23 cellular contexts compared by ENCODE assay signal in genomic region chr11:11839718-11840117, GRCh38. TPM values are rescaled to one million over a fixed set of nuclear protein-coding genes. Genes with fewer than 3 reads are reported as not detected.
A peak's percentile ranks its signal among the peaks of the same experiment; 100 is the strongest.
DNase-seq lines count a peak whose midpoint lies in the region; ATAC-seq and TF ChIP-seq lines count a peak whose summit lies in the region.
"Had no signal": no experiment of that assay in that cellular context is flagged by ENCODE, and none has a peak within 500 bp of the region (broad histone marks: within the 10 kb centered on the region; RNA-seq: fewer than 3 reads in every experiment).

No MANE protein-coding gene starts in this region.

- peaks cover 6% of the 10 kb centered on the region for H3K4me1 Mint-ChIP-seq in activated naive CD8-positive, alpha-beta T cell treated with anti-CD3 and anti-CD28 coated beads, Interleukin-2, amount 50 U/mL, for 24 hours
- peaks cover 5% of the 10 kb centered on the region for H3K4me1 Mint-ChIP-seq in activated naive CD8-positive, alpha-beta T cell treated with anti-CD3 and anti-CD28 coated beads for 36 hours
- H3K4me1 Mint-ChIP-seq in nephron (no peaks in the 10 kb centered on the region), type B pancreatic cell (ENCODE audit: unreplicated experiment) (peaks cover 3% of the 10 kb centered on the region)

- no peaks in the 10 kb centered on the region for H3K36me3 ChIP-seq in HCT116 (ENCODE audit: control insufficient read depth in 1 of 2, insufficient read depth in 2 of 2, low read length in 2 of 2)
- H3K36me3 ChIP-seq: BE2C; BLaER1 treated with 17β-estradiol and CSF1 and Interleukin-3, amounts not matched to agents 10 nM and 100 nM had no signal

- intact Hi-C loops in HCT116 (cut with micrococcal nuclease) = loop anchor here (2.0 kb wide), 1 partner anchor 29 kb away; no protein-coding TSS in a partner anchor

- no peak overlapping the region for H3K4me3 Mint-ChIP-seq in activated naive CD8-positive, alpha-beta T cell treated with anti-CD3 and anti-CD28 coated beads, Interleukin-2, amount 50 U/mL, for 24 hours
- no peak overlapping the region for H3K4me3 Mint-ChIP-seq in activated naive CD8-positive, alpha-beta T cell treated with anti-CD3 and anti-CD28 coated beads for 36 hours
- H3K4me3 Mint-ChIP-seq in nephron = peak overlapping the region in 2 of 3 experiments; percentile 40 to 63
- peak overlapping the region; percentile 10 for H3K4me3 Mint-ChIP-seq in type B pancreatic cell
- H3K4me3 Mint-ChIP-seq: CD14-positive monocyte, GM23338, H9, HFFc6 had no signal

- H2AFZ ChIP-seq in HCT116 (ENCODE audit: low read depth, low read length, poor library complexity, severe bottlenecking) = peak overlapping the region; percentile 69
- H2AFZ ChIP-seq: GM23338 had no signal

- H3K4me2 ChIP-seq in HCT116 (ENCODE audit: low read length) = no peak overlapping the region
- H3K4me2 ChIP-seq: BLaER1 treated with 17β-estradiol and CSF1 and Interleukin-3, amounts not matched to agents 10 nM and 100 nM had no signal

- H3K9me3 ChIP-seq in HCT116 (ENCODE audit: control insufficient read depth in 1 of 2, insufficient read depth in 1 of 2, low read depth in 1 of 2, low read length in 2 of 2) = no peaks in the 10 kb centered on the region
- H3K9me3 ChIP-seq: BE2C had no signal

- H3K27me3 ChIP-seq in HCT116 (ENCODE audit: insufficient read depth, low read length) = no peaks in the 10 kb centered on the region
- H3K27me3 ChIP-seq: BE2C; BLaER1 treated with 17β-estradiol and CSF1 and Interleukin-3, amounts not matched to agents 10 nM and 100 nM had no signal

- no peaks in the 10 kb centered on the region for H3K9me3 Mint-ChIP-seq in activated naive CD8-positive, alpha-beta T cell treated with anti-CD3 and anti-CD28 coated beads, Interleukin-2, amount 50 U/mL, for 24 hours
- no peaks in the 10 kb centered on the region for H3K9me3 Mint-ChIP-seq in activated naive CD8-positive, alpha-beta T cell treated with anti-CD3 and anti-CD28 coated beads for 36 hours
- H3K9me3 Mint-ChIP-seq in nephron (peaks cover 4% of the 10 kb centered on the region), type B pancreatic cell (peaks cover 5% of the 10 kb centered on the region)
- H3K9me3 Mint-ChIP-seq: CD4-positive, alpha-beta memory T cell; GM23338; H9 had no signal

- no peak for DNase-seq in activated naive CD8-positive, alpha-beta T cell treated with anti-CD3 and anti-CD28 coated beads, Interleukin-2, amount 50 U/mL, for 24 hours
- no peak for DNase-seq in activated naive CD8-positive, alpha-beta T cell treated with anti-CD3 and anti-CD28 coated beads for 36 hours
- DNase-seq in HCT116 (ENCODE audit: low read depth, low spot score) (no peak), type B pancreatic cell (ENCODE audit: extremely low spot score, unreplicated experiment) (no peak), GM10266 (ENCODE audit: extremely low spot score) (no peak), D341Med (ENCODE audit: low spot score) (no peak), NCI-H2196 treated with DMSO at 0.1 percent for 48 hours (lab: John Stamatoyannopoulos, UW; ENCODE audit: unreplicated experiment) (no peak)
- DNase-seq: ACHN; AML-193; BE2C; Calu3; CD4-positive, alpha-beta memory T cell; COR-L47; DMS79; EL; GDM1; H9; HFFc6 had no signal

- no peak overlapping the region for H3K27ac ChIP-seq in HCT116 (ENCODE audit: low read depth, low read length)
- H3K27ac ChIP-seq: 22Rv1; BLaER1 treated with 17β-estradiol and CSF1 and Interleukin-3, amounts not matched to agents 10 nM and 100 nM had no signal

- H3K4me1 ChIP-seq in HCT116 (ENCODE audit: control insufficient read depth in 1 of 2, insufficient read depth in 2 of 2, low read length in 2 of 2) = peaks cover 21 to 26% of the 10 kb centered on the region in 2 experiments
- H3K4me1 ChIP-seq: BE2C had no signal

- peaks cover 15% of the 10 kb centered on the region for H3K27me3 Mint-ChIP-seq in activated naive CD8-positive, alpha-beta T cell treated with anti-CD3 and anti-CD28 coated beads, Interleukin-2, amount 50 U/mL, for 24 hours
- peaks cover 5% of the 10 kb centered on the region for H3K27me3 Mint-ChIP-seq in activated naive CD8-positive, alpha-beta T cell treated with anti-CD3 and anti-CD28 coated beads for 36 hours
- no peaks in the 10 kb centered on the region for H3K27me3 Mint-ChIP-seq in nephron (ENCODE audit: low read depth)
- H3K27me3 Mint-ChIP-seq in type B pancreatic cell = no peaks in the 10 kb centered on the region

- TF ChIP-seq CTCF in HCT116 (IDR thresholded peaks at IDR 0.05 in 2 of 3, conservative IDR thresholded peaks at IDR 0.05 in 1 of 3; ENCODE audit: borderline replicate concordance in 1 of 3, insufficient read depth in 1 of 3, low read depth in 2 of 3, low read length in 2 of 3) = no peak
- TF ChIP-seq CTCF in nephron (IDR thresholded peaks at IDR 0.05; ENCODE audit: unreplicated experiment in 3 of 3) = no peak
- TF ChIP-seq CTCF in type B pancreatic cell (conservative IDR thresholded peaks at IDR 0.05) = no peak
- no peak for TF ChIP-seq CTCF in GM10266 (IDR thresholded peaks at IDR 0.05; ENCODE audit: control insufficient read depth, insufficient read depth, low read depth, missing control alignments)

- H3K9ac ChIP-seq in HCT116 (ENCODE audit: low read length) = no peak overlapping the region
- H3K9ac ChIP-seq: BLaER1 treated with 17β-estradiol and CSF1 and Interleukin-3, amounts not matched to agents 10 nM and 100 nM had no signal

- no peak overlapping the region for H3K4me3 ChIP-seq in HCT116 (replicated peaks in 1 of 2; ENCODE audit: low read depth in 1 of 2, low read length in 2 of 2)
- H3K4me3 ChIP-seq: BLaER1 treated with 17β-estradiol and CSF1 and Interleukin-3, amounts not matched to agents 10 nM and 100 nM had no signal

- no peak for ATAC-seq in activated naive CD8-positive, alpha-beta T cell treated with anti-CD3 and anti-CD28 coated beads, Interleukin-2, amount 50 U/mL, for 24 hours
- no peak for ATAC-seq in HCT116
- ATAC-seq: GM23338 had no signal

- H3K9me2 ChIP-seq in HCT116 (ENCODE audit: insufficient read depth) = no peaks in the 10 kb centered on the region

- peaks cover 29% of the 10 kb centered on the region for H3K79me2 ChIP-seq in HCT116 (ENCODE audit: insufficient read depth, low read length)

- TF ChIP-seq POLR2A in HCT116 (IDR thresholded peaks at IDR 0.05; ENCODE audit: borderline replicate concordance, extremely low read depth, insufficient read depth, insufficient read length) = no peak

- CTCF ChIA-PET in HCT116 (lab: Charles Lee) = no interaction called here

- no peaks in the 10 kb centered on the region; the same call in 1 of the 2 replicates for H4K20me1 ChIP-seq in HCT116 (ENCODE audit: insufficient read depth)

- POLR2A ChIA-PET in HCT116 (lab: Charles Lee) = no interaction called here

- no peaks in the 10 kb centered on the region for H3K36me3 Mint-ChIP-seq in activated naive CD8-positive, alpha-beta T cell treated with anti-CD3 and anti-CD28 coated beads, Interleukin-2, amount 50 U/mL, for 24 hours (ENCODE audit: low read depth)
- no peaks in the 10 kb centered on the region for H3K36me3 Mint-ChIP-seq in activated naive CD8-positive, alpha-beta T cell treated with anti-CD3 and anti-CD28 coated beads for 36 hours
- H3K36me3 Mint-ChIP-seq in nephron (ENCODE audit: low read depth) (no peaks in the 10 kb centered on the region), type B pancreatic cell (no peaks in the 10 kb centered on the region)
- H3K36me3 Mint-ChIP-seq: CD14-positive monocyte had no signal

- no peak for TF ChIP-seq RAD21 in HCT116 (IDR thresholded peaks at IDR 0.05; ENCODE audit: low read depth)

- peak overlapping the region; percentile 15 for H3K27ac Mint-ChIP-seq in activated naive CD8-positive, alpha-beta T cell treated with anti-CD3 and anti-CD28 coated beads, Interleukin-2, amount 50 U/mL, for 24 hours
- no peak overlapping the region for H3K27ac Mint-ChIP-seq in activated naive CD8-positive, alpha-beta T cell treated with anti-CD3 and anti-CD28 coated beads for 36 hours
- peak overlapping the region in 2 of 3 experiments; percentile 48 to 53 for H3K27ac Mint-ChIP-seq in nephron
- no peak overlapping the region for H3K27ac Mint-ChIP-seq in type B pancreatic cell
- H3K27ac Mint-ChIP-seq: CD14-positive monocyte, GM23338, H9, HFFc6 had no signal

- no TSS peak for BruUV-seq in HCT116 (replicated peaks; lab: Mats Ljungman, UMichigan)

- RAD21 ChIA-PET in HCT116 (lab: Charles Lee; ENCODE audit: low non-redundant PET in 1 of 2, low total read pairs in 2 of 2, uncharacterized antibody in 2 of 2, unreplicated experiment in 2 of 2) = no interaction called here

TF ChIP-seq in HCT116, 20 proteins besides CTCF, POLR2A, EP300 and RAD21 (continues in another document):
- TF ChIP-seq SP1 (IDR thresholded peaks at IDR 0.05; ENCODE audit: low read depth) = no peak
- TF ChIP-seq POLR2AphosphoS5 (IDR thresholded peaks at IDR 0.05; ENCODE audit: low read depth, low read length) = no peak
- TF ChIP-seq ZFX (IDR thresholded peaks at IDR 0.05) = no peak
- TF ChIP-seq, protein P1, sequence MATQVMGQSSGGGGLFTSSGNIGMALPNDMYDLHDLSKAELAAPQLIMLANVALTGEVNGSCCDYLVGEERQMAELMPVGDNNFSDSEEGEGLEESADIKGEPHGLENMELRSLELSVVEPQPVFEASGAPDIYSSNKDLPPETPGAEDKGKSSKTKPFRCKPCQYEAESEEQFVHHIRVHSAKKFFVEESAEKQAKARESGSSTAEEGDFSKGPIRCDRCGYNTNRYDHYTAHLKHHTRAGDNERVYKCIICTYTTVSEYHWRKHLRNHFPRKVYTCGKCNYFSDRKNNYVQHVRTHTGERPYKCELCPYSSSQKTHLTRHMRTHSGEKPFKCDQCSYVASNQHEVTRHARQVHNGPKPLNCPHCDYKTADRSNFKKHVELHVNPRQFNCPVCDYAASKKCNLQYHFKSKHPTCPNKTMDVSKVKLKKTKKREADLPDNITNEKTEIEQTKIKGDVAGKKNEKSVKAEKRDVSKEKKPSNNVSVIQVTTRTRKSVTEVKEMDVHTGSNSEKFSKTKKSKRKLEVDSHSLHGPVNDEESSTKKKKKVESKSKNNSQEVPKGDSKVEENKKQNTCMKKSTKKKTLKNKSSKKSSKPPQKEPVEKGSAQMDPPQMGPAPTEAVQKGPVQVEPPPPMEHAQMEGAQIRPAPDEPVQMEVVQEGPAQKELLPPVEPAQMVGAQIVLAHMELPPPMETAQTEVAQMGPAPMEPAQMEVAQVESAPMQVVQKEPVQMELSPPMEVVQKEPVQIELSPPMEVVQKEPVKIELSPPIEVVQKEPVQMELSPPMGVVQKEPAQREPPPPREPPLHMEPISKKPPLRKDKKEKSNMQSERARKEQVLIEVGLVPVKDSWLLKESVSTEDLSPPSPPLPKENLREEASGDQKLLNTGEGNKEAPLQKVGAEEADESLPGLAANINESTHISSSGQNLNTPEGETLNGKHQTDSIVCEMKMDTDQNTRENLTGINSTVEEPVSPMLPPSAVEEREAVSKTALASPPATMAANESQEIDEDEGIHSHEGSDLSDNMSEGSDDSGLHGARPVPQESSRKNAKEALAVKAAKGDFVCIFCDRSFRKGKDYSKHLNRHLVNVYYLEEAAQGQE (IDR thresholded peaks at IDR 0.05; ENCODE audit: low read depth) = no peak
- no peak for TF ChIP-seq JUND (IDR thresholded peaks at IDR 0.05)

RNA-seq across cellular contexts. Expression of gene USP47, which starts 2.1 kb away (rescaled TPM):
- 10 to 100 TPM; 41.3 to 43.8 TPM for total RNA-seq in activated naive CD8-positive, alpha-beta T cell treated with anti-CD3 and anti-CD28 coated beads for 36 hours
- total RNA-seq in HCT116 (2021; ENCODE audit: unreplicated experiment) (18.9 TPM), type B pancreatic cell (ENCODE audit: low replicate concordance) (46.3 and 54.4 TPM in 2 replicates)
- 7.6 and 8.9 TPM in 2 replicates for polyA plus RNA-seq in HCT116 (2012)

Comparison
In these comparisons a context has a peak if more than half of its experiments do, and no peak if none do; other contexts are left out.
1. H3K27ac Mint-ChIP-seq: peak in activated naive CD8-positive, alpha-beta T cell treated with anti-CD3 and anti-CD28 coated beads, Interleukin-2, amount 50 U/mL, for 24 hours (single experiment) and nephron (2 of 3); none in activated naive CD8-positive, alpha-beta T cell treated with anti-CD3 and anti-CD28 coated beads for 36 hours (single experiment) and type B pancreatic cell (single experiment).
2. H3K4me3 Mint-ChIP-seq: peak in nephron (2 of 3) and type B pancreatic cell (single experiment); none in activated naive CD8-positive, alpha-beta T cell treated with anti-CD3 and anti-CD28 coated beads, Interleukin-2, amount 50 U/mL, for 24 hours (single experiment) and activated naive CD8-positive, alpha-beta T cell treated with anti-CD3 and anti-CD28 coated beads for 36 hours (single experiment).